In the genomic region with DNA sequence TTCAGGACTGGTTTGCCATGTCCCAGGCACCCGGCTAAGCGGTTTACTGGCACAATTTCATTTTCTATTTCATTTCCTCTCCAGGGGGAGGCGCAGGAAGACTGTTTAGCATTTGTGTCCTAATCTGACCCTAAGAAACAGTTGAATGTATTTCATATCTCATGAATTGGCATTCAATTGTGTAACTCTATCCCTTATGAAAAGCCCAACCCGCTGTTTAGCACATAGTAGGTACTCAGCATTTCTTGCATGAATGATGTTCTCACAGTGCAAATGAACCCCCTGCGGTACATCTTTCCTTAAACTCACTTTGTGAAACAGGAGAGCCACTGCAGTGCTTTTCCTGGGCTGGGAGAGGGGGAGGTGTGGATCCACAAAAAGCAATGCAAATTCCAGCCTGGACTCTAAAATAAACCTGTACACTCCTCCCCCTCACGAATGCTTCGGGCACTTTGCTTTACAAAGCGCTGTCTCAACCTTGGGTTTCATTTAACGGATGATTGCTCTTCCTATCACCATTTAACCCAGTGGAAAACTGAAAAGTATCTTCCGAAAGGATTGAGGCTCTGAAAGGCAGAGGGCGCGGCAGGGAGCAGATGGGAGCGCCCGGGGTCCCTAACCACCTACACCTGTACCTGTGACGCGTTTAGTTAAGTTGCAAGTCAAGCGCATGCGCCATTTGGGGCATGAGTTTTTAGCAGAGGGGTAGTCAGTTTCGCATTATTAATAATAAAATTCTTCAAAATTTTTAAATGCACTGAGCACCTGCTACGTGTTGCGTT, we compare ENCODE assay signal across 8 cellular contexts. TPM values are rescaled to one million over a fixed set of nuclear protein-coding genes. Genes with fewer than 3 reads are reported as not detected.
DNase-seq lines count a peak whose midpoint lies in the region; ATAC-seq and TF ChIP-seq lines count a peak whose summit lies in the region.

No MANE protein-coding gene starts in this region.

- H3K27me3 ChIP-seq in Karpas-422 (ENCODE audit: low read length) (no peaks in the 10 kb centered on the region), OCI-LY3 (ENCODE audit: low read depth, low read length) (no peaks in the 10 kb centered on the region), neuronal stem cell (ENCODE audit: control insufficient read depth in 3 of 3, insufficient read depth in 3 of 3, low read depth in 1 of 3, low read length in 3 of 3) (no peaks in the 10 kb centered on the region)

- H2BK5ac ChIP-seq in neuronal stem cell (ENCODE audit: low read length), result no peak overlapping the region

- H3K9ac ChIP-seq in Karpas-422 (ENCODE audit: low read length) (peak overlapping the region; percentile 66), OCI-LY3 (ENCODE audit: low read length) (peak overlapping the region; percentile 63), neuronal stem cell (ENCODE audit: low read depth, low read length, poor library complexity) (no peak overlapping the region)

- H3K9me3 ChIP-seq in Karpas-422 (ENCODE audit: low read length), result no peaks in the 10 kb centered on the region
- H3K9me3 ChIP-seq in OCI-LY3 (ENCODE audit: insufficient read depth, low read length), result no peaks in the 10 kb centered on the region
- H3K9me3 ChIP-seq in neuronal stem cell (replicated peaks in 1 of 2; ENCODE audit: control insufficient read depth in 2 of 2, insufficient read depth in 1 of 2, low read depth in 1 of 2, low read length in 2 of 2), result no peaks in the 10 kb centered on the region

- TF ChIP-seq CTCF in OCI-LY3 (IDR thresholded peaks at IDR 0.05; ENCODE audit: low read depth, low read length), result peak; percentile 87

- intact Hi-C loops in activated naive CD4-positive, alpha-beta T cell treated with anti-CD3 and anti-CD28 coated beads for 36 hours (cut with micrococcal nuclease), result loop anchor here (1.0 to 5.0 kb wide), 9 partner anchors 16 to 926 kb away; a partner anchor contains a TSS

- H3K4ac ChIP-seq in neuronal stem cell (ENCODE audit: low read length), result no peak overlapping the region

- H3K4me3 Mint-ChIP-seq in activated naive CD4-positive, alpha-beta T cell treated with anti-CD3 and anti-CD28 coated beads for 36 hours, result peak overlapping the region; percentile 91

- H3K4me1 Mint-ChIP-seq in activated naive CD4-positive, alpha-beta T cell treated with anti-CD3 and anti-CD28 coated beads for 36 hours (ENCODE audit: low read depth), result peaks cover 49% of the 10 kb centered on the region

- H2AFZ ChIP-seq in Karpas-422 (ENCODE audit: low read length) (peak overlapping the region; percentile 86), OCI-LY3 (ENCODE audit: low read depth, low read length) (peak overlapping the region; percentile 93), neuronal stem cell (ENCODE audit: low read length) (peak overlapping the region; percentile 63)

- peak overlapping the region; percentile 94 for H3K27ac Mint-ChIP-seq in activated naive CD4-positive, alpha-beta T cell treated with anti-CD3 and anti-CD28 coated beads for 36 hours

- H3K79me1 ChIP-seq in neuronal stem cell (ENCODE audit: low read depth, low read length), result peaks cover 21% of the 10 kb centered on the region

- WGBS in neuronal stem cell (ENCODE audit: extremely low coverage in 2 of 2, insufficient read length in 2 of 2, insufficient replicate concordance in 1 of 2), 2 donors, result no CpG with 5 or more reads among the region's 21 CpGs

- CTCF ChIA-PET in activated naive CD4-positive, alpha-beta T cell treated with anti-CD3 and anti-CD28 coated beads for 36 hours (lab: Charles Lee), result interaction anchor here (1.0 to 1.1 kb wide), 2 partner anchors 15 to 130 kb away, joined by 3 read pairs; a partner anchor contains a TSS

- H2BK15ac ChIP-seq in neuronal stem cell (ENCODE audit: low read length), result no peak overlapping the region

- H2BK120ac ChIP-seq in neuronal stem cell (ENCODE audit: low read depth, low read length), result no peak overlapping the region

- no peak overlapping the region for H2AK5ac ChIP-seq in neuronal stem cell (ENCODE audit: low read depth, low read length)

- H3K36me3 Mint-ChIP-seq in activated naive CD4-positive, alpha-beta T cell treated with anti-CD3 and anti-CD28 coated beads for 36 hours (ENCODE audit: low read depth), result peaks cover 36% of the 10 kb centered on the region

- no peak overlapping the region for H4K8ac ChIP-seq in neuronal stem cell (ENCODE audit: low read depth, low read length)

- H3K14ac ChIP-seq in neuronal stem cell (ENCODE audit: low read length), result no peak overlapping the region

- H3K9me2 ChIP-seq in Karpas-422 (replicated peaks; ENCODE audit: insufficient read depth, low read length), result no peaks in the 10 kb centered on the region

- H3K18ac ChIP-seq in neuronal stem cell (ENCODE audit: low read length), result no peak overlapping the region

- DNase-seq in DMS153 treated with DMSO at 0.1 percent for 48 hours (lab: John Stamatoyannopoulos, UW; ENCODE audit: unreplicated experiment), result peak; percentile 89
- DNase-seq in Karpas-422, result peak; percentile 91
- peak; percentile 81 for DNase-seq in activated naive CD4-positive, alpha-beta T cell treated with anti-CD3 and anti-CD28 coated beads for 36 hours
- DNase-seq in foreskin melanocyte, result peak; percentile 82
- DNase-seq in neuronal stem cell (ENCODE audit: low spot score), result peak; percentile 52

- H3K36me3 ChIP-seq in Karpas-422 (ENCODE audit: insufficient read depth, low read length) (peaks cover 36% of the 10 kb centered on the region), OCI-LY3 (replicated peaks; ENCODE audit: low read depth, low read length) (peaks cover 37% of the 10 kb centered on the region), neuronal stem cell (replicated peaks in 1 of 2; ENCODE audit: control insufficient read depth in 2 of 2, insufficient read depth in 2 of 2, low read length in 2 of 2) (peaks cover 29 to 33% of the 10 kb centered on the region in 2 donors)

- peak overlapping the region; percentile 96 for H3K4me3 ChIP-seq in Karpas-422 (ENCODE audit: low read length)
- H3K4me3 ChIP-seq in OCI-LY3 (ENCODE audit: low read length), result peak overlapping the region; percentile 90
- H3K4me3 ChIP-seq in neuronal stem cell (ENCODE audit: low read length in 2 of 2), result peak overlapping the region in 1 of 2 donors; percentile 98

- no peak overlapping the region for H3K23ac ChIP-seq in neuronal stem cell (ENCODE audit: low read depth, low read length, poor library complexity)

- H3K9me3 Mint-ChIP-seq in activated naive CD4-positive, alpha-beta T cell treated with anti-CD3 and anti-CD28 coated beads for 36 hours, result no peaks in the 10 kb centered on the region

- H4K20me1 ChIP-seq in Karpas-422 (ENCODE audit: insufficient read depth, low read depth, low read length) (peaks cover 36% of the 10 kb centered on the region), OCI-LY3 (ENCODE audit: insufficient read depth, low read length) (peaks cover 37% of the 10 kb centered on the region)

- H3K27me3 Mint-ChIP-seq in activated naive CD4-positive, alpha-beta T cell treated with anti-CD3 and anti-CD28 coated beads for 36 hours (ENCODE audit: low read depth), result no peaks in the 10 kb centered on the region

- H3K4me1 ChIP-seq in Karpas-422 (ENCODE audit: low read length) (peaks cover 45% of the 10 kb centered on the region), OCI-LY3 (ENCODE audit: low read length) (peaks cover 33% of the 10 kb centered on the region), neuronal stem cell (ENCODE audit: control insufficient read depth in 2 of 2, insufficient read depth in 1 of 2, low read depth in 1 of 2, low read length in 2 of 2) (peaks cover 13 to 28% of the 10 kb centered on the region in 2 donors)

- no peak overlapping the region for H4K91ac ChIP-seq in neuronal stem cell (ENCODE audit: low read depth, low read length, poor library complexity)

- ATAC-seq in GM18873 (IDR thresholded peaks at IDR 0.05; ENCODE audit: low FRiP score, unreplicated experiment) (no peak), GM19397 (IDR thresholded peaks at IDR 0.05; ENCODE audit: unreplicated experiment) (no peak)

- H3K27ac ChIP-seq in Karpas-422 (ENCODE audit: low read length) (peak overlapping the region; percentile 9; the same call in 1 of the 2 replicates), OCI-LY3 (ENCODE audit: low read length) (peak overlapping the region; percentile 82), neuronal stem cell (replicated peaks; ENCODE audit: low read length) (peak overlapping the region; percentile 1)

- H2BK12ac ChIP-seq in neuronal stem cell (ENCODE audit: low read length), result no peak overlapping the region

- H3K4me2 ChIP-seq in Karpas-422 (ENCODE audit: low read depth, low read length, poor library complexity, severe bottlenecking) (peak overlapping the region; percentile 85), OCI-LY3 (ENCODE audit: low read length) (peak overlapping the region; percentile 98), neuronal stem cell (ENCODE audit: insufficient read depth, low read length, poor library complexity, severe bottlenecking) (peak overlapping the region; percentile 72)

- H3K79me2 ChIP-seq in Karpas-422 (ENCODE audit: low read length) (peaks cover 37% of the 10 kb centered on the region), OCI-LY3 (ENCODE audit: low read length) (peaks cover 42% of the 10 kb centered on the region)

RNA-seq across cellular contexts. Expression of a gene that starts 1.2 kb away (rescaled TPM):
- 1,644 and 3,073 TPM in 2 replicates for total RNA-seq in Karpas-422 (2014; rRNA removed; shearing (Covaris generic); ENCODE audit: low replicate concordance)
- total RNA-seq in activated naive CD4-positive, alpha-beta T cell treated with anti-CD3 and anti-CD28 coated beads for 36 hours, result 1,000 to 10,000 TPM; 3,747 to 3,914 TPM
- polyA plus RNA-seq in neuronal stem cell (2013, experiment 1 of 2), result 2,427 TPM
- polyA plus RNA-seq in neuronal stem cell (2013, experiment 2 of 2), result 2,458 TPM

RNA-seq across cellular contexts. Expression of a gene that starts 15.6 kb away (rescaled TPM):
- 17.2 and 52.5 TPM in 2 replicates for total RNA-seq in Karpas-422 (2014; rRNA removed; shearing (Covaris generic); ENCODE audit: low replicate concordance)
- 10 to 100 TPM; 19.3 to 19.6 TPM for total RNA-seq in activated naive CD4-positive, alpha-beta T cell treated with anti-CD3 and anti-CD28 coated beads for 36 hours
- 56.3 TPM for polyA plus RNA-seq in neuronal stem cell (2013, experiment 1 of 2)
- polyA plus RNA-seq in neuronal stem cell (2013, experiment 2 of 2), result 55.0 TPM

RNA-seq across cellular contexts. Expression of a gene that starts 21.1 kb away (rescaled TPM):
- 17.3 and 55.1 TPM in 2 replicates for total RNA-seq in Karpas-422 (2014; rRNA removed; shearing (Covaris generic); ENCODE audit: low replicate concordance)
- total RNA-seq in activated naive CD4-positive, alpha-beta T cell treated with anti-CD3 and anti-CD28 coated beads for 36 hours, result 10 to 100 TPM; 16.1 to 20.1 TPM
- polyA plus RNA-seq in neuronal stem cell (2013, experiment 1 of 2), result 64.0 TPM
- polyA plus RNA-seq in neuronal stem cell (2013, experiment 2 of 2), result 61.2 TPM

RNA-seq across cellular contexts. Expression of a gene that starts 53.6 kb away (rescaled TPM):
- not detected in 2 replicates for total RNA-seq in Karpas-422 (2014; rRNA removed; shearing (Covaris generic); ENCODE audit: low replicate concordance)
- not detected for total RNA-seq in activated naive CD4-positive, alpha-beta T cell treated with anti-CD3 and anti-CD28 coated beads for 36 hours
- polyA plus RNA-seq in neuronal stem cell (2013, experiment 1 of 2), result 0.60 TPM
- polyA plus RNA-seq in neuronal stem cell (2013, experiment 2 of 2), result 0.72 TPM

Comparison
In these comparisons a context has a peak if more than half of its experiments do, and no peak if none do; other contexts are left out.
1. H3K27ac ChIP-seq: peak in every context shown above with its lines; median percentile 82 in OCI-LY3; 9 in Karpas-422; 1 in neuronal stem cell.